1 cellular context compared by ENCODE assay signal in genomic region chr20:41391587-41392001, GRCh38.
TF ChIP-seq lines count a peak whose summit lies in the region.

No MANE protein-coding gene starts in this region.

TF ChIP-seq in SK-N-SH, 30 proteins besides CTCF, POLR2A, EP300 and RAD21 (continued from another document):
- TF ChIP-seq YY1 (IDR thresholded peaks at IDR 0.05; ENCODE audit: low read depth) = no peak
- TF ChIP-seq USF1 (IDR thresholded peaks at IDR 0.05; ENCODE audit: borderline replicate concordance, low read depth) = no peak
- no peak for TF ChIP-seq MXI1 (IDR thresholded peaks at IDR 0.05; ENCODE audit: low read depth, low read length)
- no peak for TF ChIP-seq NFIC (IDR thresholded peaks at IDR 0.05; ENCODE audit: borderline replicate concordance)
- TF ChIP-seq NRF1 (IDR thresholded peaks at IDR 0.05; ENCODE audit: low read depth, low read length) = no peak
- no peak for TF ChIP-seq FOXJ3 (CRISPR knock-in tag; IDR thresholded peaks at IDR 0.05)
